In genomic region chr11:34926101-34926830, GRCh38 we compare ENCODE assay signal across 9 cellular contexts. TPM values are rescaled to one million over a fixed set of nuclear protein-coding genes. Genes with fewer than 3 reads are reported as not detected.
DNase-seq lines count a peak whose midpoint lies in the region; ATAC-seq and TF ChIP-seq lines count a peak whose summit lies in the region.
"Had no signal": no experiment of that assay in that cellular context is flagged by ENCODE, and none has a peak within 500 bp of the region (broad histone marks: within the 10 kb centered on the region; RNA-seq: fewer than 3 reads in every experiment).

No MANE protein-coding gene starts in this region.

- H3K4me1 ChIP-seq in endocrine pancreas (ENCODE audit: control insufficient read depth, insufficient read depth, low read length), result peaks cover 59% of the 10 kb centered on the region

- ATAC-seq in naive B cell (ENCODE audit: low read depth in 2 of 2) (peak; percentile 36 to 40), GM21529 (IDR thresholded peaks at IDR 0.05; ENCODE audit: unreplicated experiment) (no peak), HG02970 (IDR thresholded peaks at IDR 0.05; ENCODE audit: low FRiP score, unreplicated experiment) (no peak)

- H3K36me3 Mint-ChIP-seq in naive B cell, result no peaks in the 10 kb centered on the region

- H3K9me3 Mint-ChIP-seq in naive B cell, result no peaks in the 10 kb centered on the region
- H3K9me3 Mint-ChIP-seq: CD8-positive, alpha-beta memory T cell had no signal

- H3K36me3 ChIP-seq in endocrine pancreas (ENCODE audit: control insufficient read depth, insufficient read depth, low read length), result no peaks in the 10 kb centered on the region

- no peak overlapping the region for H3K27ac Mint-ChIP-seq in naive B cell

- peak; percentile 79 for TF ChIP-seq CTCF in RWPE1 (conservative IDR thresholded peaks at IDR 0.05; ENCODE audit: low read depth)

- no peak overlapping the region for H3K27ac ChIP-seq in RWPE1

- CTCF ChIA-PET in RWPE1 (lab: Yijun Ruan, JAX), result interaction anchor here (0.7 to 1.7 kb wide), 6 partner anchors 265 to 527 kb away, joined by 3 to 5 read pairs (median 3); no protein-coding TSS in a partner anchor

- peaks cover 8 to 42% (median 13%) of the 10 kb centered on the region in 3 donors for H3K4me1 Mint-ChIP-seq in naive B cell

- H3K9me3 ChIP-seq in endocrine pancreas (ENCODE audit: control insufficient read depth, low read length), result no peaks in the 10 kb centered on the region

- POLR2A ChIA-PET in RWPE1 (lab: Yijun Ruan, JAX; ENCODE audit: low non-redundant PET), result no interaction called here

- peak overlapping the region; percentile 4 for H3K4me3 ChIP-seq in endocrine pancreas (ENCODE audit: control insufficient read depth, insufficient read depth, low read length)

- H3K9ac ChIP-seq in endocrine pancreas (ENCODE audit: control insufficient read depth, insufficient read depth, low read length), result no peak overlapping the region

- H3K27me3 Mint-ChIP-seq in naive B cell, result no peaks in the 10 kb centered on the region
- H3K27me3 Mint-ChIP-seq: CD8-positive, alpha-beta memory T cell had no signal

- DNase-seq in NCI-H2107 treated with DMSO at 0.1 percent for 48 hours (lab: John Stamatoyannopoulos, UW; ENCODE audit: unreplicated experiment) (peak; percentile 39), NCI-H2107 (lab: John Stamatoyannopoulos, UW) (no peak), KG1 (lab: John Stamatoyannopoulos, UW) (peak; percentile 20), RWPE1 (ENCODE audit: low spot score) (peak; percentile 6), naive B cell (peak; percentile 39)

- no peak overlapping the region for H3K4me3 Mint-ChIP-seq in naive B cell

- no peaks in the 10 kb centered on the region for H3K27me3 ChIP-seq in endocrine pancreas (ENCODE audit: control insufficient read depth, insufficient read depth, low read length)

RNA-seq across cellular contexts. Expression of gene PDHX, which starts 9.8 kb away (rescaled TPM):
- polyA plus RNA-seq in naive B cell (ENCODE audit: low read depth in 6 of 6), result 10 to 100 TPM; 14.2 to 19.8 (median 19.0) TPM

RNA-seq across cellular contexts. Expression of gene APIP, which starts 10.1 kb away (rescaled TPM):
- polyA plus RNA-seq in naive B cell (ENCODE audit: low read depth in 6 of 6), result 10 to 100 TPM; 18.9 to 74.8 (median 22.4) TPM

Comparison
In these comparisons a context has a peak if more than half of its experiments do, and no peak if none do; other contexts are left out.
1. ATAC-seq: peak in naive B cell (2 of 2); none in GM21529 (single experiment) and HG02970 (single experiment).